1 cellular context compared by ENCODE assay signal in genomic region chr21:14566889-14567288, GRCh38.
TF ChIP-seq lines count a peak whose summit lies in the region.

No MANE protein-coding gene starts in this region.

TF ChIP-seq in WTC11, 78 proteins besides CTCF, POLR2A, EP300 and RAD21 (continued from another document):
- no peak for TF ChIP-seq PRDM15 (CRISPR knock-in tag; IDR thresholded peaks at IDR 0.05)
